1 cellular context compared by ENCODE assay signal in the genomic region with DNA sequence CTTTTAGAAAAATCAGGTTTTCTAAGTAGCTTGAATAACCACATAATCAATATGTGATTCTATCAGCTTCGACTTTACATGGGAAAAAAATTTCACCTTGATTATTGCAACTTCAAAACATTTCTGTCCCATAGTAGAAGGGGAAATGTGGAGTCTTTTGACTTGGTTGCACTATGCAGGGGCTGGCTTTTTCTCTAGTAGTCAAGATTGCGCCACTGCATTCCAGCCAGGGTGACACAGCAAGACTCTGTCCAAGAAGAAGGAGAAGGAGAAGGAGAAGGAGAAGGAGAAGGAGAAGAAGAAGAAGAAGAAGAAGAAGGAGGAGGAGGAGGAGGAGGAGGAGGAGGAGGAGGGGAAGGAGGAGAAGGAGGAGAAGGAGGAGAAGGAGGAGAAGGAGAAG.
TF ChIP-seq lines count a peak whose summit lies in the region.

No MANE protein-coding gene starts in this region.

TF ChIP-seq in HepG2, 621 proteins besides CTCF, POLR2A, EP300 and RAD21 (continued from another document):
- no peak for TF ChIP-seq STAG1 (CRISPR knock-in tag; IDR thresholded peaks at IDR 0.05)
- TF ChIP-seq, protein P1, sequence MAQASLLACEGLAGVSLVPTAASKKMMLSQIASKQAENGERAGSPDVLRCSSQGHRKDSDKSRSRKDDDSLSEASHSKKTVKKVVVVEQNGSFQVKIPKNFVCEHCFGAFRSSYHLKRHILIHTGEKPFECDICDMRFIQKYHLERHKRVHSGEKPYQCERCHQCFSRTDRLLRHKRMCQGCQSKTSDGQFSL (CRISPR knock-in tag; IDR thresholded peaks at IDR 0.05) = no peak
- TF ChIP-seq ZNF496 (CRISPR knock-in tag; IDR thresholded peaks at IDR 0.05; ENCODE audit: insufficient replicate concordance) = no peak
